ENCODE assay signal across 22 cellular contexts in genomic region chr14:90943367-90943766, GRCh38.
DNase-seq lines count a peak whose midpoint lies in the region; ATAC-seq and TF ChIP-seq lines count a peak whose summit lies in the region.
"Had no signal": no experiment of that assay in that cellular context is flagged by ENCODE, and none has a peak within 500 bp of the region (broad histone marks: within the 10 kb centered on the region; RNA-seq: fewer than 3 reads in every experiment).

No MANE protein-coding gene starts in this region.

- ATAC-seq in activated T-cell treated with anti-CD3 and anti-CD28 coated beads, Interleukin-2, amount 50 U/mL, for 72 hours (replicated peaks in 1 of 2): no peak
- ATAC-seq in left colon: peak; percentile 75
- no peak for ATAC-seq in natural killer cell treated with Interleukin-12 subunit alpha and Interleukin-12 subunit beta and Interleukin-15 and Interleukin-18, amount 100 ng/mL, for 72 hours
- ATAC-seq: A549 had no signal

- no peaks in the 10 kb centered on the region for H3K4me1 Mint-ChIP-seq in activated T-cell treated with anti-CD3 and anti-CD28 coated beads, Interleukin-2, amount 50 U/mL, for 72 hours (ENCODE audit: low read depth)
- H3K4me1 Mint-ChIP-seq in activated T-cell treated with anti-CD3 and anti-CD28 coated beads, Interleukin-2, amount 50 U/mL, for 24 hours (ENCODE audit: low read depth): no peaks in the 10 kb centered on the region
- H3K4me1 Mint-ChIP-seq in endothelial cell (ENCODE audit: unreplicated experiment): no peaks in the 10 kb centered on the region
- H3K4me1 Mint-ChIP-seq in natural killer cell treated with Interleukin-12 subunit alpha and Interleukin-12 subunit beta and Interleukin-15 and Interleukin-18, amount 100 ng/mL, for 72 hours (ENCODE audit: low read depth in 2 of 2): peaks cover 7% of the 10 kb centered on the region in 2 donors
- H3K4me1 Mint-ChIP-seq: CD14-positive monocyte had no signal

- TF ChIP-seq CTCF in endothelial cell (IDR thresholded peaks at IDR 0.05; ENCODE audit: unreplicated experiment): no peak

- H3K4me3 Mint-ChIP-seq in activated T-cell treated with anti-CD3 and anti-CD28 coated beads, Interleukin-2, amount 50 U/mL, for 72 hours: no peak overlapping the region
- no peak overlapping the region for H3K4me3 Mint-ChIP-seq in activated T-cell treated with anti-CD3 and anti-CD28 coated beads, Interleukin-2, amount 50 U/mL, for 24 hours
- peak overlapping the region; percentile 19 for H3K4me3 Mint-ChIP-seq in endothelial cell (ENCODE audit: unreplicated experiment)
- H3K4me3 Mint-ChIP-seq in natural killer cell treated with Interleukin-12 subunit alpha and Interleukin-12 subunit beta and Interleukin-15 and Interleukin-18, amount 100 ng/mL, for 72 hours: no peak overlapping the region
- H3K4me3 Mint-ChIP-seq: CD14-positive monocyte; CD4-positive, alpha-beta T cell had no signal

- peak overlapping the region; percentile 13 for H3K27ac Mint-ChIP-seq in activated T-cell treated with anti-CD3 and anti-CD28 coated beads, Interleukin-2, amount 50 U/mL, for 72 hours
- no peak overlapping the region for H3K27ac Mint-ChIP-seq in activated T-cell treated with anti-CD3 and anti-CD28 coated beads, Interleukin-2, amount 50 U/mL, for 24 hours
- H3K27ac Mint-ChIP-seq in endothelial cell (ENCODE audit: unreplicated experiment): no peak overlapping the region
- no peak overlapping the region for H3K27ac Mint-ChIP-seq in natural killer cell treated with Interleukin-12 subunit alpha and Interleukin-12 subunit beta and Interleukin-15 and Interleukin-18, amount 100 ng/mL, for 72 hours
- H3K27ac Mint-ChIP-seq: CD14-positive monocyte; CD4-positive, alpha-beta T cell had no signal

- peaks cover 15 to 19% of the 10 kb centered on the region in 2 donors for H3K9me3 Mint-ChIP-seq in activated T-cell treated with anti-CD3 and anti-CD28 coated beads, Interleukin-2, amount 50 U/mL, for 72 hours
- peaks cover 20% of the 10 kb centered on the region for H3K9me3 Mint-ChIP-seq in activated T-cell treated with anti-CD3 and anti-CD28 coated beads, Interleukin-2, amount 50 U/mL, for 24 hours
- peaks cover 14% of the 10 kb centered on the region for H3K9me3 Mint-ChIP-seq in endothelial cell (ENCODE audit: unreplicated experiment)
- peaks cover 7% of the 10 kb centered on the region for H3K9me3 Mint-ChIP-seq in natural killer cell treated with Interleukin-12 subunit alpha and Interleukin-12 subunit beta and Interleukin-15 and Interleukin-18, amount 100 ng/mL, for 72 hours

- DNase-seq in activated T-cell treated with anti-CD3 and anti-CD28 coated beads, Interleukin-2, amount 50 U/mL, for 72 hours: no peak
- no peak for DNase-seq in activated T-cell treated with anti-CD3 and anti-CD28 coated beads, Interleukin-2, amount 50 U/mL, for 24 hours
- DNase-seq in endothelial cell (ENCODE audit: low spot score) (no peak), left colon (no peak), T-helper 9 cell (no peak), NCI-H2227 (lab: John Stamatoyannopoulos, UW; ENCODE audit: unreplicated experiment) (no peak)
- DNase-seq in natural killer cell treated with Interleukin-12 subunit alpha and Interleukin-12 subunit beta and Interleukin-15 and Interleukin-18, amount 100 ng/mL, for 72 hours (ENCODE audit: low spot score): no peak
- DNase-seq: 8988T; ACHN; AML-193; BE2C; Calu3; CD4-positive, alpha-beta T cell; COR-L47; DMS79; EL; GDM1; GOT3; H7; HCEC 1CT had no signal

- peaks cover 28 to 35% of the 10 kb centered on the region in 2 donors for H3K36me3 Mint-ChIP-seq in activated T-cell treated with anti-CD3 and anti-CD28 coated beads, Interleukin-2, amount 50 U/mL, for 72 hours (ENCODE audit: insufficient read depth in 2 of 2)
- H3K36me3 Mint-ChIP-seq in activated T-cell treated with anti-CD3 and anti-CD28 coated beads, Interleukin-2, amount 50 U/mL, for 24 hours (ENCODE audit: low read depth): peaks cover 66% of the 10 kb centered on the region
- peaks cover 34% of the 10 kb centered on the region for H3K36me3 Mint-ChIP-seq in endothelial cell (ENCODE audit: low read depth, unreplicated experiment)
- peaks cover 35% of the 10 kb centered on the region for H3K36me3 Mint-ChIP-seq in natural killer cell treated with Interleukin-12 subunit alpha and Interleukin-12 subunit beta and Interleukin-15 and Interleukin-18, amount 100 ng/mL, for 72 hours

- H3K27me3 Mint-ChIP-seq in activated T-cell treated with anti-CD3 and anti-CD28 coated beads, Interleukin-2, amount 50 U/mL, for 72 hours (ENCODE audit: low read depth): no peaks in the 10 kb centered on the region
- no peaks in the 10 kb centered on the region for H3K27me3 Mint-ChIP-seq in activated T-cell treated with anti-CD3 and anti-CD28 coated beads, Interleukin-2, amount 50 U/mL, for 24 hours
- peaks cover 2% of the 10 kb centered on the region for H3K27me3 Mint-ChIP-seq in endothelial cell (ENCODE audit: unreplicated experiment)
- no peaks in the 10 kb centered on the region for H3K27me3 Mint-ChIP-seq in natural killer cell treated with Interleukin-12 subunit alpha and Interleukin-12 subunit beta and Interleukin-15 and Interleukin-18, amount 100 ng/mL, for 72 hours
- H3K27me3 Mint-ChIP-seq: CD4-positive, alpha-beta T cell had no signal

- intact Hi-C loops in left colon (cut with DNase I, micrococcal nuclease): no loop called here
